14 cellular contexts compared by ENCODE assay signal in the genomic region with DNA sequence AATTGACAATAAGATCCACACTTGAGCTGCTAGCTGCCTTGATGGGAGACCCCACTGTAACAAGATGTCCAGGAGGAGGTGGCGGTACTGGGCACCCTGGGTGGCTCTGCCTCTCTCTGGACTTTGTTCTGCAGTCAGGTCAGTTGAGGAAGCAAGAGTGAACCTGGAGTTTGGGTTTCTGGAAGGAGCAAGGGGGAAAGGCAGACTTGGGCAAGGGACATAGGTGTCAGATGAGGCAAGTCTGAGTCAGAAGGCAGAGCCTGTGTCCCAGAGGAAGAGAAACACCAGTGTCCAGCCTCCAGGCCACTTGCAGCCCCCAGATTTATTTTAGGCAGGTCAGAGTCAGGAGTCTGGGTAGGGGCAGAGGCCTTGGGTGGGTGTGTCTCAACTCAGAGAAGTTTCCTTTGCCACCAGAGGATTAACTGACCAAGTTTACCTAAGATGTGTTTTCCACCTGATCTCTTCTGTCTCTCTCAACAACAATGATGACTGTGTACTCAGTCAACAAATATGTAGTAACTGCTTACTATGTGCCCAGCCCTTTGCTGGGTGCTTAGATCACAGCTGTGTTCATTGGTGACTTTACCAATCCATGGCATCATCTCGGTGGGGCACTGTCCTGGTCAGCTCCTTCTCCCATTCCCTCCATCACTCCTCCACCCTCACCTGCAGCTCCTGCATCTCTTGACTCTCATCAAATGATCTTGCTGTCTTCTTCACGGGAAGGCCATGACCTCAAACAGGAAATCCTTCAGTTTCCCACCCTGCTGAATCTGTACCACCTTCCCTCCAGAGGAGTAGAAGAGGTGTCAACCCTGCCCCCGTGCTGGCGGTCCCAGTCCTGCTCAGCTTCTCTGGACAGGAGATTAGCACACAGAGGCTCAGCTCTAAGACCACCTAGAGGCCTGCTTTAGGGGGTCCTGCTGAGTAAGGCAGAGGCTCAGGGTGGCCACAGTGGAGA. TPM values are rescaled to one million over a fixed set of nuclear protein-coding genes. Genes with fewer than 3 reads are reported as not detected.
DNase-seq lines count a peak whose midpoint lies in the region; ATAC-seq and TF ChIP-seq lines count a peak whose summit lies in the region.
"Had no signal": no experiment of that assay in that cellular context is flagged by ENCODE, and none has a peak within 500 bp of the region (broad histone marks: within the 10 kb centered on the region; RNA-seq: fewer than 3 reads in every experiment).

No MANE protein-coding gene starts in this region.

- H3K27ac Mint-ChIP-seq in endothelial cell (ENCODE audit: unreplicated experiment), result no peak overlapping the region
- no peak overlapping the region for H3K27ac Mint-ChIP-seq in activated CD8-positive, alpha-beta T cell treated with anti-CD3 and anti-CD28 coated beads for 36 hours

- H3K4me1 Mint-ChIP-seq in endothelial cell (ENCODE audit: unreplicated experiment), result no peaks in the 10 kb centered on the region
- H3K4me1 Mint-ChIP-seq in activated CD8-positive, alpha-beta T cell treated with anti-CD3 and anti-CD28 coated beads for 36 hours (ENCODE audit: low read depth), result no peaks in the 10 kb centered on the region

- intact Hi-C loops in esophagus squamous epithelium (cut with DNase I), result no loop called here
- intact Hi-C loops in activated CD8-positive, alpha-beta T cell treated with anti-CD3 and anti-CD28 coated beads for 36 hours (cut with micrococcal nuclease), result no loop called here

- no peak overlapping the region for H3K27ac ChIP-seq in GM23248
- peak overlapping the region; percentile 83 to 94 (median 89) for H3K27ac ChIP-seq in esophagus squamous epithelium
- H3K27ac ChIP-seq: brain microvascular endothelial cell had no signal

- POLR2A ChIA-PET in activated CD8-positive, alpha-beta T cell treated with anti-CD3 and anti-CD28 coated beads for 36 hours (lab: Charles Lee), result no interaction called here

- H3K36me3 ChIP-seq in GM23248 (ENCODE audit: low read depth) (no peaks in the 10 kb centered on the region), esophagus squamous epithelium (no peaks in the 10 kb centered on the region)
- H3K36me3 ChIP-seq: brain microvascular endothelial cell had no signal

- CTCF ChIA-PET in activated CD8-positive, alpha-beta T cell treated with anti-CD3 and anti-CD28 coated beads for 36 hours (lab: Charles Lee), result interaction anchor here (1.3 kb wide), 1 partner anchor 47 kb away, joined by 3 read pairs; no protein-coding TSS in a partner anchor

- WGBS in GM23248 (ENCODE audit: low coverage in 1 of 2, low lambda C conversion rate in 2 of 2, missing lambda C conversion rate in 2 of 2), 2 experiments, result 79 to 80% methylated on average over 5 of the region's 5 CpGs
- 63 to 75% methylated on average over 4 to 5 of the region's 5 CpGs for WGBS in esophagus squamous epithelium, 2 donors

- ATAC-seq in GM18498 (IDR thresholded peaks at IDR 0.05; ENCODE audit: unreplicated experiment) (no peak), HG02623 (IDR thresholded peaks at IDR 0.05; ENCODE audit: unreplicated experiment) (no peak)
- no peak for ATAC-seq in activated CD8-positive, alpha-beta T cell treated with anti-CD3 and anti-CD28 coated beads for 36 hours

- no peaks in the 10 kb centered on the region for H3K79me2 ChIP-seq in GM23248 (ENCODE audit: insufficient read depth)

- H3F3A ChIP-seq in GM23248 (ENCODE audit: insufficient read depth), result no peaks in the 10 kb centered on the region

- DNase-seq in GM23248, result peak; percentile 54
- DNase-seq in NCI-H510A treated with DMSO at 0.1 percent for 48 hours (lab: John Stamatoyannopoulos, UW), result peak; percentile 69
- DNase-seq in esophagus squamous epithelium (lab: John Stamatoyannopoulos, UW), result no peak
- DNase-seq in renal cortical epithelial cell (ENCODE audit: low read depth), result peak; percentile 59
- DNase-seq in endothelial cell (ENCODE audit: low spot score), result no peak
- DNase-seq in activated CD8-positive, alpha-beta T cell treated with anti-CD3 and anti-CD28 coated beads for 36 hours, result no peak
- DNase-seq: activated CD4-positive, alpha-beta T cell treated with anti-CD3 and anti-CD28 coated beads, Interleukin-2, amount 50 U/mL, for 1 hour; activated effector memory CD4-positive, alpha-beta T cell treated with anti-CD3 and anti-CD28 coated beads, Interleukin-2, amount 50 U/mL, for 16 hours; brain microvascular endothelial cell; midbrain; retina; T-helper 1 cell had no signal

- in situ Hi-C loops in GM23248 (cut with MboI), result no loop called here

- no peaks in the 10 kb centered on the region for H3K36me3 Mint-ChIP-seq in endothelial cell (ENCODE audit: low read depth, unreplicated experiment)
- H3K36me3 Mint-ChIP-seq in activated CD8-positive, alpha-beta T cell treated with anti-CD3 and anti-CD28 coated beads for 36 hours (ENCODE audit: low read depth), result no peaks in the 10 kb centered on the region

- H4K20me1 ChIP-seq in GM23248 (ENCODE audit: insufficient read depth), result no peaks in the 10 kb centered on the region

- H3K9ac ChIP-seq in GM23248, result no peak overlapping the region

- no peak overlapping the region for H3K4me2 ChIP-seq in GM23248 (ENCODE audit: unreplicated experiment)

- H2AFZ ChIP-seq in GM23248, result no peak overlapping the region

- H3K9me2 ChIP-seq in GM23248 (ENCODE audit: insufficient read depth), result no peaks in the 10 kb centered on the region

- no peaks in the 10 kb centered on the region for H3K9me3 ChIP-seq in GM23248 (ENCODE audit: low read depth)
- H3K9me3 ChIP-seq in esophagus squamous epithelium, result no peaks in the 10 kb centered on the region

- no peak for TF ChIP-seq CTCF in esophagus squamous epithelium (IDR thresholded peaks at IDR 0.05)
- TF ChIP-seq CTCF in endothelial cell (IDR thresholded peaks at IDR 0.05; ENCODE audit: unreplicated experiment), result no peak
- TF ChIP-seq CTCF in activated CD8-positive, alpha-beta T cell treated with anti-CD3 and anti-CD28 coated beads for 36 hours (IDR thresholded peaks at IDR 0.05), result no peak

- no peak overlapping the region for H3K4me3 ChIP-seq in GM23248
- H3K4me3 ChIP-seq in esophagus squamous epithelium, result no peak overlapping the region

- no peak for TF ChIP-seq POLR2A in esophagus squamous epithelium (IDR thresholded peaks at IDR 0.05)

- H3K27me3 ChIP-seq in GM23248 (replicated peaks; ENCODE audit: insufficient read depth), result no peaks in the 10 kb centered on the region
- H3K27me3 ChIP-seq in esophagus squamous epithelium, result no peaks in the 10 kb centered on the region
- H3K27me3 ChIP-seq: brain microvascular endothelial cell had no signal

- peaks cover 4% of the 10 kb centered on the region for H3K27me3 Mint-ChIP-seq in endothelial cell (ENCODE audit: unreplicated experiment)
- H3K27me3 Mint-ChIP-seq in activated CD8-positive, alpha-beta T cell treated with anti-CD3 and anti-CD28 coated beads for 36 hours, result peaks cover 3% of the 10 kb centered on the region

- H3K4me3 Mint-ChIP-seq in endothelial cell (ENCODE audit: unreplicated experiment), result no peak overlapping the region
- H3K4me3 Mint-ChIP-seq in activated CD8-positive, alpha-beta T cell treated with anti-CD3 and anti-CD28 coated beads for 36 hours, result no peak overlapping the region

- H3K4me1 ChIP-seq in GM23248 (ENCODE audit: insufficient read depth) (no peaks in the 10 kb centered on the region), esophagus squamous epithelium (peaks cover 11 to 71% (median 11%) of the 10 kb centered on the region in 3 donors)

- no peaks in the 10 kb centered on the region for H3K9me3 Mint-ChIP-seq in endothelial cell (ENCODE audit: unreplicated experiment)
- H3K9me3 Mint-ChIP-seq in activated CD8-positive, alpha-beta T cell treated with anti-CD3 and anti-CD28 coated beads for 36 hours, result no peaks in the 10 kb centered on the region

RNA-seq across cellular contexts. Expression of gene ELF3, which starts 36.6 kb away (rescaled TPM):
- under 0.01 TPM in 1 of 2 replicates, not detected in the other for total RNA-seq in GM23248 (2014; rRNA removed; shearing (Covaris generic))
- polyA plus RNA-seq in GM23248 (2016; fragmentation: Nextera tagmentation; extraction: Ambion mirVana), result not detected in 2 replicates
- total RNA-seq in esophagus squamous epithelium (100 to 1,000 TPM; 146 to 432 (median 253) TPM), renal cortical epithelial cell (277 and 307 TPM in 2 replicates), endothelial cell (ENCODE audit: unreplicated experiment) (0.56 TPM)
- total RNA-seq in activated CD8-positive, alpha-beta T cell treated with anti-CD3 and anti-CD28 coated beads for 36 hours, result under 1 TPM; 0.25 to 0.27 TPM

Comparison
In these comparisons a context has a peak if more than half of its experiments do, and no peak if none do; other contexts are left out.
1. DNase-seq: peak in GM23248 (single experiment), NCI-H510A treated with DMSO at 0.1 percent for 48 hours (single experiment) and renal cortical epithelial cell (single experiment); none in esophagus squamous epithelium (single experiment), endothelial cell (single experiment) and activated CD8-positive, alpha-beta T cell treated with anti-CD3 and anti-CD28 coated beads for 36 hours (single experiment).
2. RNA of gene ELF3, which starts 36.6 kb away (total RNA-seq): 146 to 432 TPM in esophagus squamous epithelium and 277 to 307 TPM in renal cortical epithelial cell; 0.56 TPM in endothelial cell (single experiment), 0.25 to 0.27 TPM in activated CD8-positive, alpha-beta T cell treated with anti-CD3 and anti-CD28 coated beads for 36 hours and under 0.01 TPM in GM23248; every median in the first group is over 10 times any median in the second.